ENCODE assay signal across 8 cellular contexts in the genomic region with DNA sequence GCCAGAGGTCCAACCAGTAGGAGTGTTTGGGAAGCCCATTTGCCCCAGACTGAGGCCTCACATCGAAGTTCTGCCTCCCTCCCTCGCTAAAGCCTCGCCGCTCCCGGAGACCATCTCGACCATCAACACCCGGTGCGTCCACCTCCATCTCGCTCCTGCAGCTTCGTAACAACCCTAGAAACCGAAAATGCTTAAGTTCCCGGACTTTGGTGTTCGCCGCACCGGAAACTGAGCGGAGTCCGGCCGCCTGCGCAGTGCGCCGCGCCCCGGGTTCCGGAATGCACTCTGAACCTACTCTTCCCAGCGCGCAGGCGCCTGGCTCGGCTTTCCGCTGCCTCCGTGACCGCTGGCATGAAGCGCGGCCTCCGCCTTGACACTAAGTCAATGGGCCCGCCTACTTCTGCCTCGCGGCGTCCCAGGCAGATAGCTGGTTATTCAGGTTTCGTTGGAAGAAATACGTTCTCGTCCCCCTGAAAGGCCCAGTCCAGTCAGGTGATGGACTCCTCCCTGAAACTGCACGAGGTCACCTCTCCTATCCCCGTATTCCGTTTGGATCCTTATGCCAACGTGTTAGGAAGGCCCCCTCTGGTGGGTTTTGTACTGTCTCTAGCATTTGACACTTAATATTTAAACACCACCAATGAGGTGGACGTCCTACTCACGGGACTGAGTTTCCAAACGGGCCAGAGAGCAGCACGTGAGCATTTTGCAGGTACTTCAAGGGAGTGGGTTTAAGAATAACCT. TPM values are rescaled to one million over a fixed set of nuclear protein-coding genes. Genes with fewer than 3 reads are reported as not detected.
DNase-seq lines count a peak whose midpoint lies in the region; ATAC-seq and TF ChIP-seq lines count a peak whose summit lies in the region.

No MANE protein-coding gene starts in this region.

- peaks cover 15% of the 10 kb centered on the region for H3K36me3 Mint-ChIP-seq in chondrocyte (ENCODE audit: low read depth)

- peaks cover 40% of the 10 kb centered on the region for H3K4me1 Mint-ChIP-seq in chondrocyte (ENCODE audit: low read depth)

- no peaks in the 10 kb centered on the region for H3K27me3 Mint-ChIP-seq in chondrocyte (ENCODE audit: low read depth)

- ATAC-seq in HG03159 (IDR thresholded peaks at IDR 0.05; ENCODE audit: unreplicated experiment) = peak; percentile 95
- ATAC-seq in left lobe of liver = peak; percentile 89

- TF ChIP-seq CTCF in VCaP (conservative IDR thresholded peaks at IDR 0.05) = no peak
- peak; percentile 49 for TF ChIP-seq CTCF in chondrocyte (IDR thresholded peaks at IDR 0.05)

- DNase-seq in activated naive CD4-positive, alpha-beta T cell treated with Interleukin-2 at 50 U/mL for 16 hours = peak; percentile 92
- no peak for DNase-seq in activated naive CD4-positive, alpha-beta T cell (lab: John Stamatoyannopoulos, UW)
- peak; percentile 95 for DNase-seq in chondrocyte (ENCODE audit: low spot score)
- DNase-seq in left lobe of liver (ENCODE audit: low spot score) = peak; percentile 98
- peak; percentile 91 for DNase-seq in stimulated activated CD4-positive, alpha-beta T cell treated with anti-CD3 and anti-CD28 coated beads, Interleukin-4, amount 100 ng/mL, for 1 hour
- no peak for DNase-seq in NK-92 (lab: John Stamatoyannopoulos, UW; ENCODE audit: unreplicated experiment)

- H3K9me3 Mint-ChIP-seq in chondrocyte (ENCODE audit: low read depth) = no peaks in the 10 kb centered on the region

- peak overlapping the region; percentile 99 for H3K27ac Mint-ChIP-seq in chondrocyte (ENCODE audit: unreplicated experiment)

- peak overlapping the region; percentile 86 for H3K27ac ChIP-seq in VCaP

- peak overlapping the region; percentile 99 for H3K4me3 Mint-ChIP-seq in chondrocyte (ENCODE audit: unreplicated experiment)

RNA-seq across cellular contexts. Expression of gene FABP2, which starts 21.4 kb away (rescaled TPM):
- total RNA-seq in chondrocyte (not detected in 3 replicates), left lobe of liver (not detected)

Comparison
In these comparisons a context has a peak if more than half of its experiments do, and no peak if none do; other contexts are left out.
1. DNase-seq: peak in activated naive CD4-positive, alpha-beta T cell treated with Interleukin-2 at 50 U/mL for 16 hours (single experiment), chondrocyte (single experiment), left lobe of liver (single experiment) and stimulated activated CD4-positive, alpha-beta T cell treated with anti-CD3 and anti-CD28 coated beads, Interleukin-4, amount 100 ng/mL, for 1 hour (single experiment); none in activated naive CD4-positive, alpha-beta T cell (0 of 4) and NK-92 (single experiment).